In the genomic region with DNA sequence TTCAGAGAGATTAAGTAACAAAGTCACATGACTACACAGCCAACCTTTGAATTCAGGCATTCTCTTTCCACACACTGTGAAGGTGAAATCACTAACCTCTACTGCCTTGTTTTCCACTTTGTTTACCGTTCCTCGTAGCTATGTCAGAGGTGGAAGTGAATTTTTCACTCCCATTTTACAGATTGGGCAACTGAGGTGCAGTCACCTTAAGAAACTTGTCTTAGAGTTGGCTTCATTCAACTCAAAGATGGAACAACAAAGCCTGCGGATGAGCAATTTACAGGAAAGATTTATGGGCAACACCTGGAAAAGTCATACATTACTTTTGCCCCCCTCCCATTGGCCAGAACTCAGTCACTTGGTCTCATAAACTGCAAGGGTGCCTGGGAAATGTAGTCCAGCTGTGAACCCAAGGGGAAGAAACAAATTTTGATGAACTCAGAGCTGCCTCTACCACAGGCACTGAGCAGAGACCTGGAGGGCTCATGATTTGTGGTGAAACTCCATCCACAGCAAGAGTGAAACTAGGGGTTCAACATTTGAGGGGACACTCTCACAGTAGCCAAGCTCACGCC, we compare ENCODE assay signal across 17 cellular contexts.
"Had no signal": no experiment of that assay in that cellular context is flagged by ENCODE, and none has a peak within 500 bp of the region (broad histone marks: within the 10 kb centered on the region; RNA-seq: fewer than 3 reads in every experiment).

No MANE protein-coding gene starts in this region.

- ATAC-seq: effector memory CD8-positive, alpha-beta T cell; foreskin keratinocyte; left cardiac atrium; left ventricle myocardium superior; naive thymus-derived CD4-positive, alpha-beta T cell; stimulated activated naive CD8-positive, alpha-beta T cell treated with anti-CD3 and anti-CD28 coated beads, Interleukin-15, Interleukin-2, amounts not matched to agents 100 U/mL and 50 U/mL, for 24 hours had no signal

- H3K36me3 ChIP-seq: suprapubic skin, tibial artery, upper lobe of left lung, uterus had no signal

- H3K27me3 ChIP-seq: foreskin keratinocyte, suprapubic skin, tibial artery, upper lobe of left lung, uterus had no signal

- H3K27ac Mint-ChIP-seq: effector memory CD8-positive, alpha-beta T cell; naive thymus-derived CD4-positive, alpha-beta T cell; nephron progenitor cell had no signal

- H3K9ac ChIP-seq: parathyroid adenoma had no signal

- DNase-seq: effector memory CD8-positive, alpha-beta T cell; foreskin keratinocyte; kidney; left cardiac atrium; left ventricle myocardium superior; mesenchymal stem cell; naive thymus-derived CD4-positive, alpha-beta T cell; nephron progenitor cell; small intestine; stimulated activated CD4-positive, alpha-beta T cell treated with anti-CD3 and anti-CD28 coated beads, Interleukin-2, amount 100 ng/mL, for 48 hours; stimulated activated naive CD8-positive, alpha-beta T cell treated with anti-CD3 and anti-CD28 coated beads, Interleukin-15, Interleukin-2, amounts not matched to agents 100 U/mL and 50 U/mL, for 24 hours; tibial artery; upper lobe of left lung; uterus had no signal

- H3K27me3 Mint-ChIP-seq: effector memory CD8-positive, alpha-beta T cell had no signal

- H3K27ac ChIP-seq: foreskin keratinocyte, parathyroid adenoma, suprapubic skin, tibial artery, upper lobe of left lung, uterus had no signal

- H3K9me3 ChIP-seq: suprapubic skin, tibial artery, upper lobe of left lung, uterus had no signal

- H3K4me3 ChIP-seq: lung, suprapubic skin, tibial artery, upper lobe of left lung, uterus had no signal

- H3K4me1 Mint-ChIP-seq: naive thymus-derived CD4-positive, alpha-beta T cell had no signal

- H2AFZ ChIP-seq: parathyroid adenoma had no signal

- H3K79me2 ChIP-seq: parathyroid adenoma had no signal

- H3K9me3 Mint-ChIP-seq: nephron progenitor cell had no signal

- H3K4me1 ChIP-seq: foreskin keratinocyte, parathyroid adenoma, suprapubic skin, tibial artery, upper lobe of left lung, uterus had no signal

- H3K4me3 Mint-ChIP-seq: effector memory CD8-positive, alpha-beta T cell; naive thymus-derived CD4-positive, alpha-beta T cell; nephron progenitor cell had no signal

- FAIRE-seq: kidney, small intestine had no signal
